1 cellular context compared by ENCODE assay signal in genomic region chr4:80566203-80566872, GRCh38.
TF ChIP-seq lines count a peak whose summit lies in the region.

No MANE protein-coding gene starts in this region.

TF ChIP-seq in GM23338, 12 proteins besides CTCF, POLR2A, EP300 and RAD21 (continued from another document):
- no peak for TF ChIP-seq ETS1 (IDR thresholded peaks at IDR 0.05)
- TF ChIP-seq STAT1 (IDR thresholded peaks at IDR 0.05; ENCODE audit: unreplicated experiment): no peak
- TF ChIP-seq EZH2phosphoT487 (IDR thresholded peaks at IDR 0.05; ENCODE audit: unreplicated experiment): no peak
- TF ChIP-seq POLR2AphosphoS5 (IDR thresholded peaks at IDR 0.05; ENCODE audit: low read depth): no peak
- TF ChIP-seq EZH2 (IDR thresholded peaks at IDR 0.05; ENCODE audit: low read depth, unreplicated experiment): no peak
- no peak for TF ChIP-seq ZNF114 (CRISPR knock-in tag; IDR thresholded peaks at IDR 0.05)
